ENCODE assay signal across 18 cellular contexts in genomic region chr5:132275367-132276220, GRCh38. TPM values are rescaled to one million over a fixed set of nuclear protein-coding genes. Genes with fewer than 3 reads are reported as not detected.
DNase-seq lines count a peak whose midpoint lies in the region; ATAC-seq and TF ChIP-seq lines count a peak whose summit lies in the region.
"Had no signal": no experiment of that assay in that cellular context is flagged by ENCODE, and none has a peak within 500 bp of the region (broad histone marks: within the 10 kb centered on the region; RNA-seq: fewer than 3 reads in every experiment).

No MANE protein-coding gene starts in this region.

- peaks cover 15% of the 10 kb centered on the region for H3K4me1 Mint-ChIP-seq in T-helper 17 cell

- CTCF ChIA-PET in SK-N-SH (lab: Yijun Ruan, JAX), result interaction anchor here (1.0 to 1.6 kb wide), 5 partner anchors 11 to 111 kb away, joined by 3 to 8 read pairs (median 3); no protein-coding TSS in a partner anchor

- no peak overlapping the region for H3K27ac ChIP-seq in SK-N-SH (ENCODE audit: low read depth in 2 of 2, low read length in 1 of 2)
- peak overlapping the region in 1 of 4 donors; percentile 99 for H3K27ac ChIP-seq in sigmoid colon
- peak overlapping the region in 1 of 4 donors; percentile 14 for H3K27ac ChIP-seq in gastroesophageal sphincter
- H3K27ac ChIP-seq: 22Rv1 had no signal

- no peak overlapping the region for H3K9ac ChIP-seq in SK-N-SH

- POLR2A ChIA-PET in SK-N-SH (lab: Yijun Ruan, JAX), result no interaction called here

- H3K4me1 ChIP-seq in SK-N-SH (ENCODE audit: control insufficient read depth in 1 of 2, insufficient read depth in 2 of 2, low read depth in 1 of 2, low read length in 1 of 2) (peaks cover 0 to 8% of the 10 kb centered on the region in 2 experiments; a peak in 1 of 4 replicates), sigmoid colon (peaks cover 0 to 20% (median 16%) of the 10 kb centered on the region in 4 donors), gastroesophageal sphincter (peaks cover 0 to 18% (median 0%) of the 10 kb centered on the region in 3 donors)

- H3K4me2 ChIP-seq in SK-N-SH, result no peak overlapping the region

- TF ChIP-seq CTCF in SK-N-SH (IDR thresholded peaks at IDR 0.05) (no peak), sigmoid colon (IDR thresholded peaks at IDR 0.05) (no peak), gastroesophageal sphincter (IDR thresholded peaks at IDR 0.05) (no peak)

- no peak for DNase-seq in SK-N-SH
- DNase-seq in T-helper 17 cell, result no peak
- DNase-seq in islet precursor cell, result peak; percentile 40
- DNase-seq in sigmoid colon, result peak; percentile 35
- no peak for DNase-seq in stimulated activated CD4-positive, alpha-beta T cell treated with anti-CD3 and anti-CD28 coated beads, Interleukin-2, amount 100 ng/mL, for 48 hours
- DNase-seq in central memory CD4-positive, alpha-beta T cell, result no peak
- DNase-seq: DND-41, HFFc6, NCI-H1105, NCI-H510A, NCI-H774, OCI-M1, SIG-M5 had no signal

- TF ChIP-seq POLR2A in sigmoid colon (IDR thresholded peaks at IDR 0.05), result no peak
- no peak for TF ChIP-seq POLR2A in gastroesophageal sphincter (IDR thresholded peaks at IDR 0.05)

- intact Hi-C loops in sigmoid colon (cut with DNase I), result no loop called here

- H3K27me3 ChIP-seq in SK-N-SH (ENCODE audit: insufficient read depth) (no peaks in the 10 kb centered on the region), sigmoid colon (no peaks in the 10 kb centered on the region), gastroesophageal sphincter (no peaks in the 10 kb centered on the region)

- no peaks in the 10 kb centered on the region for H3K9me2 ChIP-seq in SK-N-SH

- H3K4me3 ChIP-seq in SK-N-SH (ENCODE audit: low read depth in 2 of 2, low read length in 1 of 2), result no peak overlapping the region
- H3K4me3 ChIP-seq in sigmoid colon, result no peak overlapping the region
- H3K4me3 ChIP-seq in gastroesophageal sphincter, result no peak overlapping the region

- no peaks in the 10 kb centered on the region for H3K9me3 ChIP-seq in SK-N-SH
- no peaks in the 10 kb centered on the region for H3K9me3 ChIP-seq in T-helper 17 cell (ENCODE audit: control insufficient read depth, low read length, poor library complexity, severe bottlenecking)
- no peaks in the 10 kb centered on the region for H3K9me3 ChIP-seq in sigmoid colon
- H3K9me3 ChIP-seq in gastroesophageal sphincter, result no peaks in the 10 kb centered on the region

- H3K4me3 Mint-ChIP-seq in T-helper 17 cell, result no peak overlapping the region
- H3K4me3 Mint-ChIP-seq: CD14-positive monocyte, HFFc6 had no signal

- TF ChIP-seq RAD21 in SK-N-SH (IDR thresholded peaks at IDR 0.05; ENCODE audit: low read length), result no peak

- H4K20me1 ChIP-seq in SK-N-SH (ENCODE audit: insufficient read depth), result no peaks in the 10 kb centered on the region

- peaks cover 47% of the 10 kb centered on the region for H3K27me3 Mint-ChIP-seq in T-helper 17 cell

- no peaks in the 10 kb centered on the region for H3K36me3 Mint-ChIP-seq in T-helper 17 cell (ENCODE audit: low read depth)

- WGBS in SK-N-SH (ENCODE audit: low lambda C conversion rate), result 82% methylated on average over 5 of the region's 5 CpGs
- WGBS in sigmoid colon, 2 donors, result 85 to 90% methylated on average over 5 of the region's 5 CpGs
- WGBS in gastroesophageal sphincter (ENCODE audit: low coverage in 1 of 2), 2 donors, result 62 to 74% methylated on average over 2 to 5 of the region's 5 CpGs

- peak overlapping the region; percentile 37 for H3K27ac Mint-ChIP-seq in T-helper 17 cell
- H3K27ac Mint-ChIP-seq: CD14-positive monocyte, HFFc6 had no signal

- H2AFZ ChIP-seq in SK-N-SH (ENCODE audit: low read depth), result no peak overlapping the region

- TF ChIP-seq EP300 in SK-N-SH (IDR thresholded peaks at IDR 0.05; ENCODE audit: borderline replicate concordance in 1 of 2, low read depth in 1 of 2, low read length in 1 of 2) (no peak), sigmoid colon (IDR thresholded peaks at IDR 0.05) (no peak), gastroesophageal sphincter (IDR thresholded peaks at IDR 0.05) (no peak)

- peaks cover 6 to 15% of the 10 kb centered on the region in 2 experiments for H3K36me3 ChIP-seq in SK-N-SH (replicated peaks in 1 of 2; ENCODE audit: control insufficient read depth in 1 of 2, insufficient read depth in 2 of 2, low read length in 1 of 2)
- H3K36me3 ChIP-seq in sigmoid colon, result peaks cover 5 to 29% (median 13%) of the 10 kb centered on the region in 4 donors
- H3K36me3 ChIP-seq in gastroesophageal sphincter, result peaks cover 0 to 36% of the 10 kb centered on the region in 2 donors

- ATAC-seq in SK-N-SH treated with all-trans-retinoic acid at 6 μM for 48 hours, result no peak
- ATAC-seq in T-helper 17 cell, result no peak
- ATAC-seq in gastroesophageal sphincter, result no peak

- H3F3A ChIP-seq in SK-N-SH (replicated peaks; ENCODE audit: insufficient read depth), result no peaks in the 10 kb centered on the region

- no peaks in the 10 kb centered on the region for H3K79me2 ChIP-seq in SK-N-SH (ENCODE audit: insufficient read depth)

TF ChIP-seq in SK-N-SH treated with all-trans-retinoic acid at 6 μM for 48 hours, 23 proteins besides CTCF, POLR2A, EP300 and RAD21:
- TF ChIP-seq ZFP3 (CRISPR knock-in tag; IDR thresholded peaks at IDR 0.05) (peak; percentile 94), GLIS3 (CRISPR knock-in tag; IDR thresholded peaks at IDR 0.05) (no peak)

TF ChIP-seq in SK-N-SH, 30 proteins besides CTCF, POLR2A, EP300 and RAD21:
- TF ChIP-seq TEAD4 (IDR thresholded peaks at IDR 0.05; ENCODE audit: borderline replicate concordance, insufficient read depth), result no peak
- no peak for TF ChIP-seq RCOR1 (IDR thresholded peaks at IDR 0.05; ENCODE audit: low read length)
- TF ChIP-seq MEF2A (IDR thresholded peaks at IDR 0.05; ENCODE audit: borderline replicate concordance, low read depth), result no peak
- TF ChIP-seq PBX3 (IDR thresholded peaks at IDR 0.05), result no peak
- TF ChIP-seq SMC3 (IDR thresholded peaks at IDR 0.05; ENCODE audit: low read depth, low read length), result no peak
- no peak for TF ChIP-seq ZBTB33 (IDR thresholded peaks at IDR 0.05; ENCODE audit: borderline replicate concordance, low read depth)
TF ChIP-seq in SK-N-SH: peak in this region for 0.

RNA-seq across cellular contexts. Expression of gene PDLIM4, which starts 18.1 kb away (rescaled TPM):
- polyA plus RNA-seq in SK-N-SH (2012; rRNA removed) (45.1 and 57.1 TPM in 2 replicates), sigmoid colon (10 to 100 TPM in 2 of 3 donors, 1 to 10 TPM in 1; 2.1 to 16.5 (median 11.4) TPM)
- 21.9 and 44.4 TPM in 2 replicates for polyA plus RNA-seq in SK-N-SH (2012; cell fraction: cytosol; rRNA removed)
- 118 and 143 TPM in 2 replicates for polyA plus RNA-seq in SK-N-SH (2012; cell fraction: nucleus; rRNA removed)
- total RNA-seq in T-helper 17 cell (not detected), sigmoid colon (100 to 1,000 TPM in 2 of 4 donors, 10 to 100 TPM in 2; 38.2 to 133 (median 90.1) TPM), gastroesophageal sphincter (100 to 1,000 TPM in 1 of 4 donors, 10 to 100 TPM in 3; 75.0 to 200 (median 92.7) TPM)
- total RNA-seq: G401 had no signal
- polyA plus RNA-seq: CD14-positive monocyte had no signal

RNA-seq across cellular contexts. Expression of gene SLC22A4, which starts 18.6 kb away (rescaled TPM):
- polyA plus RNA-seq in SK-N-SH (2012; rRNA removed) (3.3 and 3.8 TPM in 2 replicates), sigmoid colon (1 to 10 TPM in 1 of 3 donors, under 1 TPM in 2; 0.58 to 1.2 (median 0.69) TPM)
- 2.3 and 2.5 TPM in 2 replicates for polyA plus RNA-seq in SK-N-SH (2012; cell fraction: cytosol; rRNA removed)
- polyA plus RNA-seq in SK-N-SH (2012; cell fraction: nucleus; rRNA removed), result 6.5 and 9.9 TPM in 2 replicates
- total RNA-seq in T-helper 17 cell (under 1 TPM in 1 of 2 donors, not detected in 1; 0.70 TPM), sigmoid colon (1 to 10 TPM in 2 of 4 donors, under 1 TPM in 2; 0.49 to 3.4 (median 0.95) TPM), gastroesophageal sphincter (1 to 10 TPM in 1 of 4 donors, under 1 TPM in 3; 0.25 to 1.1 (median 0.61) TPM)
- total RNA-seq: G401 had no signal

RNA-seq across cellular contexts. Expression of gene P4HA2, which starts 47.9 kb away (rescaled TPM):
- 67.2 and 73.5 TPM in 2 replicates for polyA plus RNA-seq in SK-N-SH (2012; rRNA removed)
- 48.5 and 58.5 TPM in 2 replicates for polyA plus RNA-seq in SK-N-SH (2012; cell fraction: cytosol; rRNA removed)
- 71.2 and 94.8 TPM in 2 replicates for polyA plus RNA-seq in SK-N-SH (2012; cell fraction: nucleus; rRNA removed)
- total RNA-seq in T-helper 17 cell, result under 1 TPM in 1 of 2 donors, not detected in 1; 0.50 TPM
- 10 to 100 TPM; 23.9 to 35.2 (median 28.9) TPM for total RNA-seq in sigmoid colon
- 10 to 100 TPM in 2 of 3 donors, 1 to 10 TPM in 1; 4.2 to 24.8 (median 12.5) TPM for polyA plus RNA-seq in sigmoid colon
- total RNA-seq in gastroesophageal sphincter, result 10 to 100 TPM; 32.8 to 48.7 (median 37.6) TPM

Comparison
In these comparisons a context has a peak if more than half of its experiments do, and no peak if none do; other contexts are left out.
1. DNase-seq: peak in islet precursor cell (single experiment) and sigmoid colon (single experiment); none in SK-N-SH (single experiment), T-helper 17 cell (0 of 3), stimulated activated CD4-positive, alpha-beta T cell treated with anti-CD3 and anti-CD28 coated beads, Interleukin-2, amount 100 ng/mL, for 48 hours (0 of 2) and central memory CD4-positive, alpha-beta T cell (single experiment).
2. RNA of gene PDLIM4, which starts 18.1 kb away (total RNA-seq): 38.2 to 133 TPM in sigmoid colon and 75.0 to 200 TPM in gastroesophageal sphincter; not detected in T-helper 17 cell; every median in the first group is over 10 times any median in the second.
3. RNA of gene P4HA2, which starts 47.9 kb away (total RNA-seq): 32.8 to 48.7 TPM in gastroesophageal sphincter and 23.9 to 35.2 TPM in sigmoid colon; 0.50 TPM in T-helper 17 cell; every median in the first group is over 10 times any median in the second.